Comparison of ENCODE assay signal across 1 cellular context in genomic region chr11:8233691-8234424, GRCh38.
TF ChIP-seq lines count a peak whose summit lies in the region.

No MANE protein-coding gene starts in this region.

TF ChIP-seq in WTC11, 78 proteins besides CTCF, POLR2A, EP300 and RAD21 (continued from another document):
- TF ChIP-seq FOXP4 (CRISPR knock-in tag; IDR thresholded peaks at IDR 0.05) (no peak), TCF7 (CRISPR knock-in tag; IDR thresholded peaks at IDR 0.05; ENCODE audit: low read depth) (no peak), GABPB1 (CRISPR knock-in tag; IDR thresholded peaks at IDR 0.05) (no peak), SMAD4 (CRISPR knock-in tag; IDR thresholded peaks at IDR 0.05) (no peak), SOX15 (CRISPR knock-in tag; IDR thresholded peaks at IDR 0.05) (no peak)
- TF ChIP-seq, protein P1, sequence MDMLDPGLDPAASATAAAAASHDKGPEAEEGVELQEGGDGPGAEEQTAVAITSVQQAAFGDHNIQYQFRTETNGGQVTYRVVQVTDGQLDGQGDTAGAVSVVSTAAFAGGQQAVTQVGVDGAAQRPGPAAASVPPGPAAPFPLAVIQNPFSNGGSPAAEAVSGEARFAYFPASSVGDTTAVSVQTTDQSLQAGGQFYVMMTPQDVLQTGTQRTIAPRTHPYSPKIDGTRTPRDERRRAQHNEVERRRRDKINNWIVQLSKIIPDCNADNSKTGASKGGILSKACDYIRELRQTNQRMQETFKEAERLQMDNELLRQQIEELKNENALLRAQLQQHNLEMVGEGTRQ (CRISPR knock-in tag; IDR thresholded peaks at IDR 0.05), result no peak
